9 cellular contexts compared by ENCODE assay signal in the genomic region with DNA sequence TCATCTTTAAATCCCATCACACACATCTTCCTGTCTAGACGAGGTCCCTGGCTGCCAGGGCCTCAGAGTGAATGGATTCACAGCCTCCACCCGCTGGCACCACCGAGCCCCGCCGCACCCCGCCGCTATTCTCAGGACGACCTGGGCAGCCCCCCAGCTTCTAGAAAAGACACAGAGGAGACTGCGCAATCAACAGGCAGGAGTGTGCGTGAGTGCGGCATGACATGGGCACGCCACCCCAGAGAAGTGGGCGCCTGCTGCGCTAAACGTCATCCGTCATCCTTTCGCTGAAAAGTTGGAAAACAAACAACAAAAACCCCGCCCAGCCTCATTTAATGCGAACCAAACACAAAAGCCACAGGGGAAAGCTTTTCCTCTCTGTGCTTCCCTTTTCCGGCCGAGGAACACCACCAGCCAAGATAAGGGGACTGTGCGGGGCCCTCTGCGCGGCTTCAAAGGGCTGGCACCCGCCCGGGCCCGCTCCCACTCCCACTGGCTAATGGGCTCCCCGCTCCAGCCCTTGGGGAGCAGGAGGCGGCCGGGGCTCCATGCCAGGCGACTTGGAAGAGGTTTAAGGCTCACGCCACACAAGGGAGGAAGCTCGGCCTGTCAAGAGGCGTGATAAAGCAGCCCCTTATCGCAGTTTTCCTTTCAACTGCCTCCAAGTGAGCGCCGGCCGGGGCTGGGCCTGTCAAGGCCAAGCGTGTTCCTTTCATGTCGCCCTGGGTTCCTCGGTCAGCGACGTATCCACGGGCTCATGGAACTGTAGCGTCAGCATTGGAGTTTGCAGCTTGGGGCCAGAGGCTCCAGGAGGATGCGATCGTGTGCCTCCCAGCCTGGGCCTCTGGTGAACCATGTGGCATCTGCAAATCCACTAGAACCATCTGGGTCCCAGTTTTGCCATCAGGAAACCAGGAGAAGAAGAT. TPM values are rescaled to one million over a fixed set of nuclear protein-coding genes. Genes with fewer than 3 reads are reported as not detected.
DNase-seq lines count a peak whose midpoint lies in the region; ATAC-seq, FAIRE-seq and TF ChIP-seq lines count a peak whose summit lies in the region.
"Had no signal": no experiment of that assay in that cellular context is flagged by ENCODE, and none has a peak within 500 bp of the region (broad histone marks: within the 10 kb centered on the region; RNA-seq: fewer than 3 reads in every experiment).

No MANE protein-coding gene starts in this region.

- peak overlapping the region; percentile 65 for H3K9ac ChIP-seq in BLaER1
- H3K9ac ChIP-seq in endothelial cell of umbilical vein (replicated peaks; ENCODE audit: extremely low read depth, insufficient read depth, low read length), result peak overlapping the region; percentile 72

- no peaks in the 10 kb centered on the region for H3K27me3 Mint-ChIP-seq in natural killer cell (ENCODE audit: low read depth in 2 of 2)

- H3K27ac Mint-ChIP-seq in natural killer cell, result peak overlapping the region; percentile 95 to 99

- H3K9me1 ChIP-seq in endothelial cell of umbilical vein (replicated peaks; ENCODE audit: control insufficient read depth, extremely low read depth, insufficient read depth, low read length), result no peaks in the 10 kb centered on the region

- peak overlapping the region; percentile 74 for H2AFZ ChIP-seq in endothelial cell of umbilical vein (ENCODE audit: low read depth, low read length)

- H3K4me3 ChIP-seq in BLaER1, result peak overlapping the region; percentile 53
- H3K4me3 ChIP-seq in endothelial cell of umbilical vein (replicated peaks in 1 of 3; ENCODE audit: insufficient read depth in 1 of 3, low read depth in 1 of 3, low read length in 3 of 3), result peak overlapping the region in 1 of 3 experiments; percentile 9

- no peaks in the 10 kb centered on the region for H3K9me3 Mint-ChIP-seq in natural killer cell

- no peaks in the 10 kb centered on the region for H3K36me3 Mint-ChIP-seq in natural killer cell

- no peaks in the 10 kb centered on the region for H3K27me3 ChIP-seq in BLaER1
- H3K27me3 ChIP-seq in endothelial cell of umbilical vein (ENCODE audit: control insufficient read depth in 2 of 2, insufficient read depth in 2 of 2, low read length in 2 of 2), result no peaks in the 10 kb centered on the region

- H3K79me2 ChIP-seq in endothelial cell of umbilical vein (ENCODE audit: control insufficient read depth, insufficient read depth, low read length), result no peaks in the 10 kb centered on the region

- TF ChIP-seq POLR2A in endothelial cell of umbilical vein (IDR thresholded peaks at IDR 0.05; ENCODE audit: low read depth, low read length), result no peak

- H4K20me1 ChIP-seq in BLaER1, result peaks cover 68% of the 10 kb centered on the region
- no peaks in the 10 kb centered on the region for H4K20me1 ChIP-seq in endothelial cell of umbilical vein (replicated peaks; ENCODE audit: control insufficient read depth, extremely low read depth, insufficient read depth, low read length)

- no peaks in the 10 kb centered on the region for H3K9me3 ChIP-seq in BLaER1
- no peaks in the 10 kb centered on the region for H3K9me3 ChIP-seq in endothelial cell of umbilical vein (replicated peaks; ENCODE audit: control insufficient read depth, insufficient read depth, low read length)

- H3K4me1 Mint-ChIP-seq in natural killer cell, result peaks cover 97 to 98% of the 10 kb centered on the region in 2 donors

- intact Hi-C loops in endothelial cell of umbilical vein (cut with micrococcal nuclease) (loop anchor here (1.0 to 5.0 kb wide), 8 partner anchors 35 to 118 kb away; no protein-coding TSS in a partner anchor), natural killer cell (cut with micrococcal nuclease) (no loop called here)

- peak overlapping the region; percentile 77 for H3K4me3 Mint-ChIP-seq in natural killer cell

- TF ChIP-seq CTCF in endothelial cell of umbilical vein (IDR thresholded peaks at IDR 0.05; ENCODE audit: extremely low read depth in 1 of 2, insufficient read depth in 1 of 2, low read depth in 1 of 2, low read length in 2 of 2) (no peak), natural killer cell (IDR thresholded peaks at IDR 0.05) (no peak)

- peak overlapping the region; percentile 74 for H3K27ac ChIP-seq in BLaER1
- H3K27ac ChIP-seq in endothelial cell of umbilical vein (ENCODE audit: insufficient read depth, low read depth, low read length), result peak overlapping the region; percentile 81
- H3K27ac ChIP-seq: epithelial cell of prostate had no signal

- H3K36me3 ChIP-seq in BLaER1 (peaks cover 23% of the 10 kb centered on the region; the same call in 1 of the 2 replicates), endothelial cell of umbilical vein (ENCODE audit: control insufficient read depth in 2 of 2, extremely low read depth in 1 of 2, insufficient read depth in 2 of 2, low read length in 2 of 2) (no peaks in the 10 kb centered on the region)

- no TSS peak for BruUV-seq in endothelial cell of umbilical vein (replicated peaks; lab: Mats Ljungman, UMichigan)

- peaks cover 77% of the 10 kb centered on the region for H3K4me1 ChIP-seq in BLaER1
- peaks cover 32% of the 10 kb centered on the region for H3K4me1 ChIP-seq in endothelial cell of umbilical vein (ENCODE audit: control insufficient read depth, extremely low read depth, insufficient read depth, low read length)

- H3K4me2 ChIP-seq in BLaER1 (peak overlapping the region; percentile 96), endothelial cell of umbilical vein (ENCODE audit: insufficient read depth, low read length) (peak overlapping the region; percentile 29)

- ATAC-seq in natural killer cell, result no peak
- ATAC-seq in GM21528 (IDR thresholded peaks at IDR 0.05; ENCODE audit: low FRiP score, unreplicated experiment), result no peak
- no peak for ATAC-seq in GM21576 (IDR thresholded peaks at IDR 0.05; ENCODE audit: unreplicated experiment)

- CTCF ChIA-PET in endothelial cell of umbilical vein (lab: Charles Lee), result interaction anchor here (0.9 to 1.8 kb wide), 9 partner anchors 9 to 107 kb away, joined by 3 to 12 read pairs (median 3); no protein-coding TSS in a partner anchor

- dilution Hi-C loops in endothelial cell of umbilical vein (cut with MboI; ENCODE audit: extremely low pct_ligation_motif_present, low sequenced_read_pairs), result no loop called here

- DNase-seq in NCI-H748 (lab: John Stamatoyannopoulos, UW; ENCODE audit: unreplicated experiment) (peak; percentile 64), endothelial cell of umbilical vein (ENCODE audit: low read depth, low spot score) (peak; percentile 92), natural killer cell (no peak), T-helper 9 cell (no peak), cerebellum (ENCODE audit: low spot score) (no peak)

- POLR2A ChIA-PET in endothelial cell of umbilical vein (lab: Charles Lee), result interaction anchor here (1.4 kb wide), 1 partner anchor 36 kb away, joined by 4 read pairs; no protein-coding TSS in a partner anchor

- FAIRE-seq in endothelial cell of umbilical vein (lab: Jason Lieb, UNC), result peak; percentile 96

TF ChIP-seq in endothelial cell of umbilical vein, 7 proteins besides CTCF, POLR2A, EP300 and RAD21:
- peak; percentile 65 for TF ChIP-seq GATA2 (IDR thresholded peaks at IDR 0.05; ENCODE audit: insufficient read depth, insufficient read length, low read depth, low read length)
- TF ChIP-seq FOS (IDR thresholded peaks at IDR 0.05; ENCODE audit: borderline replicate concordance, insufficient read depth, low read length), result no peak
- TF ChIP-seq, protein P1, sequence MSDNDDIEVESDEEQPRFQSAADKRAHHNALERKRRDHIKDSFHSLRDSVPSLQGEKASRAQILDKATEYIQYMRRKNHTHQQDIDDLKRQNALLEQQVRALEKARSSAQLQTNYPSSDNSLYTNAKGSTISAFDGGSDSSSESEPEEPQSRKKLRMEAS (IDR thresholded peaks at IDR 0.05; ENCODE audit: insufficient read depth, insufficient read length), result peak; percentile 33
- peak; percentile 2 for TF ChIP-seq JUN (IDR thresholded peaks at IDR 0.05; ENCODE audit: borderline replicate concordance, insufficient read depth, insufficient read length, low read depth)
- TF ChIP-seq POLR2AphosphoS5 (IDR thresholded peaks at IDR 0.05; ENCODE audit: insufficient read depth, low read depth, low read length), result peak; percentile 64

RNA-seq across cellular contexts. Expression of a gene that starts 50.1 kb away (rescaled TPM):
- total RNA-seq in endothelial cell of umbilical vein (12.9 and 13.0 TPM in 2 replicates), natural killer cell (100 to 1,000 TPM; 141 to 195 (median 160) TPM), cerebellum (1.3 TPM)
- polyA plus RNA-seq in endothelial cell of umbilical vein, result 2.0 and 3.1 TPM in 2 replicates
- polyA plus RNA-seq in endothelial cell of umbilical vein (2011; cell fraction: cytosol; rRNA removed), result 3.6 and 3.7 TPM in 2 replicates
- polyA plus RNA-seq in endothelial cell of umbilical vein (2011; cell fraction: nucleus; rRNA removed), result 8.8 and 9.8 TPM in 2 replicates
- polyA plus RNA-seq in endothelial cell of umbilical vein (2012), result 5.0 and 6.5 TPM in 2 replicates
- polyA minus RNA-seq in endothelial cell of umbilical vein, result 4.4 and 8.0 TPM in 2 replicates
- polyA minus RNA-seq in endothelial cell of umbilical vein (2011; cell fraction: cytosol; rRNA and poly(A)+ RNA removed), result not detected
- polyA minus RNA-seq in endothelial cell of umbilical vein (2011; cell fraction: nucleus; rRNA and poly(A)+ RNA removed), result 16.8 and 24.5 TPM in 2 replicates

Comparison
In these comparisons a context has a peak if more than half of its experiments do, and no peak if none do; other contexts are left out.
1. DNase-seq: peak in NCI-H748 (single experiment) and endothelial cell of umbilical vein (single experiment); none in natural killer cell (single experiment), T-helper 9 cell (single experiment) and cerebellum (single experiment).
2. RNA of a gene that starts 50.1 kb away (total RNA-seq): 141 to 195 TPM in natural killer cell; 12.9 to 13.0 TPM in endothelial cell of umbilical vein and 1.3 TPM in cerebellum (single experiment); every median in the first group is over 10 times any median in the second.